In the genomic region with DNA sequence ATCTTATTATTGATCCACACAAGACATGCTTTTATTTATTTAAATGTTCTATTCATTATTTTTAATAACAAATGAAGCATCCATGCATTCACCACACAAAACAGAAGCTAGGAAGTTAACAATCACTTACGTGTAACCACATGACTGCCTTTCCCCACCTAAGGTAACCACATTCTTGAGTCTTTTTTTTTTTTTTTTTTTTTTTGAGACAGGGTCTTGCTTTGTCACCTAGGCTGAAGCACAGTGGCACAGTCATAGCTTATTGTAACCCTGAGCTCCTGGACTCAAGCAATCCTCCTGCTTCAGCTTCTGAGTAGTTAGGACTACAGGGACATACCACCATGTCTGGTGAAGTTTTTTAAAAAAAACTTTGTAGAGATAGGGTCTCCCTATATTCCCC, we compare ENCODE assay signal across 29 cellular contexts.
"Had no signal": no experiment of that assay in that cellular context is flagged by ENCODE, and none has a peak within 500 bp of the region (broad histone marks: within the 10 kb centered on the region; RNA-seq: fewer than 3 reads in every experiment).

No MANE protein-coding gene starts in this region.

- FAIRE-seq: endothelial cell of umbilical vein, urothelium cell line had no signal

- H3K27ac Mint-ChIP-seq: immature natural killer cell; mesothelial cell of epicardium; nephron progenitor cell; stimulated activated naive CD8-positive, alpha-beta T cell treated with anti-CD3 and anti-CD28 coated beads, Interleukin-15, Interleukin-2, amounts not matched to agents 100 ng/mL and 50 ng/mL, for 24 hours had no signal

- H3K27me3 ChIP-seq: foreskin keratinocyte, heart right ventricle, sigmoid colon, spleen, upper lobe of left lung had no signal

- DNase-seq: effector memory CD4-positive, alpha-beta T cell; glutamatergic neuron; heart right ventricle; hippocampal formation; immature natural killer cell; islet precursor cell; mucosa of descending colon; naive B cell; nephron progenitor cell; nucleus accumbens; right cardiac atrium; sigmoid colon; spleen; stimulated activated naive B cell treated with anti-CD40 and anti-IgM and Interleukin-4, amounts not matched to agents 10 μg/mL and 1 μg/mL and 100 μg/mL, for 72 hours; upper lobe of left lung had no signal

- H3K4me1 ChIP-seq: esophagus muscularis mucosa, gastroesophageal sphincter, prostate gland, sigmoid colon, tibial nerve, upper lobe of left lung had no signal

- H3K4me3 ChIP-seq: coronary artery, esophagus muscularis mucosa, gastroesophageal sphincter, heart right ventricle, lung, mucosa of descending colon, prostate gland, sigmoid colon, spleen, thoracic aorta, tibial nerve, upper lobe of left lung had no signal

- H3K36me3 ChIP-seq: esophagus muscularis mucosa, gastroesophageal sphincter, prostate gland, sigmoid colon, thoracic aorta, tibial nerve, upper lobe of left lung had no signal

- H3K36me3 Mint-ChIP-seq: mesothelial cell of epicardium had no signal

- H3K9me3 Mint-ChIP-seq: immature natural killer cell; mesothelial cell of epicardium; nephron progenitor cell; stimulated activated naive CD8-positive, alpha-beta T cell treated with anti-CD3 and anti-CD28 coated beads, Interleukin-15, Interleukin-2, amounts not matched to agents 100 ng/mL and 50 ng/mL, for 24 hours had no signal

- H3K4me3 Mint-ChIP-seq: immature natural killer cell; memory B cell; mesothelial cell of epicardium; naive B cell; nephron progenitor cell; stimulated activated naive B cell treated with anti-CD40 and anti-IgM and Interleukin-4, amounts not matched to agents 10 μg/mL and 1 μg/mL and 100 μg/mL, for 72 hours; stimulated activated naive CD8-positive, alpha-beta T cell treated with anti-CD3 and anti-CD28 coated beads, Interleukin-15, Interleukin-2, amounts not matched to agents 100 ng/mL and 50 ng/mL, for 24 hours had no signal

- H3K27me3 Mint-ChIP-seq: memory B cell; naive B cell; stimulated activated naive B cell treated with anti-CD40 and anti-IgM and Interleukin-4, amounts not matched to agents 10 μg/mL and 1 μg/mL and 100 μg/mL, for 72 hours; stimulated activated naive CD8-positive, alpha-beta T cell treated with anti-CD3 and anti-CD28 coated beads, Interleukin-15, Interleukin-2, amounts not matched to agents 100 ng/mL and 50 ng/mL, for 24 hours had no signal

- H3K9me3 ChIP-seq: esophagus muscularis mucosa, gastroesophageal sphincter, heart right ventricle, mucosa of descending colon, prostate gland, sigmoid colon, spleen, thoracic aorta, tibial nerve, upper lobe of left lung had no signal

- H3K4me1 Mint-ChIP-seq: nephron progenitor cell had no signal

- ATAC-seq: foreskin keratinocyte; gastroesophageal sphincter; heart right ventricle; left lobe of liver; mucosa of descending colon; right cardiac atrium; stimulated activated naive B cell treated with anti-CD40 and anti-IgM and Interleukin-4, amounts not matched to agents 10 μg/mL and 1 μg/mL and 100 μg/mL, for 72 hours had no signal

- H3K27ac ChIP-seq: coronary artery, esophagus muscularis mucosa, foreskin keratinocyte, gastroesophageal sphincter, heart right ventricle, prostate gland, sigmoid colon, spleen, thoracic aorta, tibial nerve, upper lobe of left lung had no signal
